Comparison of ENCODE assay signal across 8 cellular contexts in the genomic region with DNA sequence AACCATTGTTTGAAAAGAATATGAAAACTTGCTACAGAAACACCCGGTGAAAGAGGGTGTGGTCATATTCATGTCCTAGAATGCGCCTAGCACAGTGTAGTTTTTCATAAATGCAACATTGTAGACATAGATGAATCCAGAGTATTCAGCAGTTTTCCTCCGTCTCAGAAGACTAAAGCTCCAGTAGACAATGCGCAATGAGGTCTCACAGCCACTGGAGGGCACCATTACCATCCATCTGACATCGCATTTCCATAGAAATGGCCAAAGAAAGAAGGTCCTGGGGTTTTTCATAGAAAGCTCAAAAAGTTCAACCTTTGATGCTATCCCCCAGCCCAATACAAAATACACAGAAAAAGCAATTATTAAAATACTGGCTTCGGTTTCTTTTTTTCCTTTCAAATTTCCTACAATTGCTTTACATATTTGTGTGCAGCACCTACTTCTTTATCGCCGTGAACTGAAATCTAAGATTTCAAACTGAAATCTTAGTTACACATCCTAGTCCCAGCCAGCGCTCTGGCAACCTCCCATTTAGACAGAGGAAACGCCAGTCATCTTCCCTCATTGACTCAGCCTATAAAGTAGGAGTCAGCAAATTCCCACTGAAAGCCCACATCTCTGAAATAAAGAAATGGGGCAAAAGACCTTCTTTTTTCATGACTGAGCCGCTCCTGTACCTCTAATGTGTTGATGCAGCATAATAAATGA. TPM values are rescaled to one million over a fixed set of nuclear protein-coding genes. Genes with fewer than 3 reads are reported as not detected.
DNase-seq lines count a peak whose midpoint lies in the region; ATAC-seq, FAIRE-seq and TF ChIP-seq lines count a peak whose summit lies in the region.

No MANE protein-coding gene starts in this region.

- no peak overlapping the region for H4K8ac ChIP-seq in H1 (ENCODE audit: extremely low read depth, insufficient read depth, low read length)

- peaks cover 9% of the 10 kb centered on the region; the same call in 1 of the 2 replicates for H3K23me2 ChIP-seq in H1 (ENCODE audit: low read depth, low read length)

- H3K4ac ChIP-seq in H1 (replicated peaks; ENCODE audit: insufficient read length, low read depth, low read length), result no peak overlapping the region

- H3K4me3 ChIP-seq in BE2C (ENCODE audit: low read depth, low read length), result no peak overlapping the region
- H3K4me3 ChIP-seq in H1 (ENCODE audit: extremely low read depth in 1 of 4, insufficient read depth in 2 of 4, low read depth in 3 of 4, low read length in 4 of 4), result no peak overlapping the region
- H3K4me3 ChIP-seq in testis, result no peak overlapping the region

- no peak overlapping the region for H2BK12ac ChIP-seq in H1 (ENCODE audit: low read depth, low read length)

- peaks cover 3% of the 10 kb centered on the region; the same call in 1 of the 2 replicates for H3K4me1 ChIP-seq in BE2C
- peaks cover 0 to 18% (median 6%) of the 10 kb centered on the region in 4 experiments; a peak in 5 of 7 replicates for H3K4me1 ChIP-seq in H1 (replicated peaks in 1 of 4; ENCODE audit: control insufficient read depth in 3 of 4, insufficient read depth in 4 of 4, low read length in 3 of 4)
- H3K4me1 ChIP-seq in testis, result peaks cover 10% of the 10 kb centered on the region

- FAIRE-seq in H1 (lab: Jason Lieb, UNC), result no peak

- TF ChIP-seq EP300 in H1 (IDR thresholded peaks at IDR 0.05; ENCODE audit: borderline replicate concordance in 1 of 2, low read depth in 2 of 2, low read length in 2 of 2), result no peak

- peak; percentile 59 for DNase-seq in BE2C
- DNase-seq in GM20000 (ENCODE audit: low spot score), result peak; percentile 76
- peak; percentile 30 for DNase-seq in NCI-H345 treated with DMSO at 0.1 percent for 48 hours (lab: John Stamatoyannopoulos, UW; ENCODE audit: unreplicated experiment)
- peak; percentile 57 to 72 for DNase-seq in activated CD4-positive, alpha-beta T cell treated with anti-CD3 and anti-CD28 coated beads, Interleukin-2, amount 50 U/mL, for 48 hours
- DNase-seq in H1 (ENCODE audit: low read depth in 1 of 2, low spot score in 2 of 2), result no peak
- DNase-seq in midbrain (lab: John Stamatoyannopoulos, UW), result peak; percentile 81
- peak; percentile 80 for DNase-seq in testis

- no peak overlapping the region for H3K18ac ChIP-seq in H1 (ENCODE audit: extremely low read depth, low read length)

- H4K5ac ChIP-seq in H1 (ENCODE audit: insufficient read length, low read depth, low read length), result no peak overlapping the region

- peak; percentile 95 for TF ChIP-seq CTCF in BE2C (IDR thresholded peaks at IDR 0.05; ENCODE audit: low read depth, low read length)
- peak; percentile 81 for TF ChIP-seq CTCF in GM20000 (IDR thresholded peaks at IDR 0.05; ENCODE audit: extremely low read depth, missing control alignments)
- peak; percentile 57 to 86 (median 84) for TF ChIP-seq CTCF in H1 (IDR thresholded peaks at IDR 0.05; ENCODE audit: control extremely low read depth in 1 of 3, insufficient read depth in 1 of 3, low read depth in 1 of 3, low read length in 3 of 3)
- peak; percentile 68 to 89 (median 81) for TF ChIP-seq CTCF in testis (IDR thresholded peaks at IDR 0.05)

- H3K9ac ChIP-seq in H1 (replicated peaks in 1 of 4; ENCODE audit: extremely low read depth in 1 of 4, low read depth in 3 of 4, low read length in 3 of 4), result no peak overlapping the region

- no peaks in the 10 kb centered on the region for H3K9me3 ChIP-seq in BE2C
- no peaks in the 10 kb centered on the region for H3K9me3 ChIP-seq in H1 (ENCODE audit: insufficient read depth in 2 of 2, low read depth in 1 of 2, low read length in 1 of 2)
- H3K9me3 ChIP-seq in testis, result no peaks in the 10 kb centered on the region

- TF ChIP-seq POLR2A in H1 (IDR thresholded peaks at IDR 0.05; ENCODE audit: control extremely low read depth in 1 of 2, low read depth in 2 of 2, low read length in 2 of 2) (no peak), testis (IDR thresholded peaks at IDR 0.05) (no peak)

- H3K36me3 ChIP-seq in BE2C (no peaks in the 10 kb centered on the region; the same call in 1 of the 2 replicates), H1 (ENCODE audit: control insufficient read depth in 2 of 4, insufficient read depth in 4 of 4, low read length in 3 of 4) (peaks cover 0 to 5% (median 0%) of the 10 kb centered on the region in 4 experiments; a peak in 2 of 8 replicates), testis (ENCODE audit: low read depth, missing control alignments) (no peaks in the 10 kb centered on the region)

- H2AFZ ChIP-seq in H1 (ENCODE audit: low read length), result no peak overlapping the region

- no peak overlapping the region for H4K91ac ChIP-seq in H1 (replicated peaks; ENCODE audit: insufficient read length, low read length)

- no peak overlapping the region for H2AK5ac ChIP-seq in H1 (ENCODE audit: low read depth, low read length)

- H2BK5ac ChIP-seq in H1 (ENCODE audit: low read depth, low read length), result no peak overlapping the region

- no peaks in the 10 kb centered on the region for H3K79me2 ChIP-seq in H1 (ENCODE audit: control insufficient read depth in 1 of 2, insufficient read depth in 2 of 2, low read length in 2 of 2)

- 48% methylated on average over 11 of the region's 11 CpGs; no CpG with 5 or more reads in 1 of the 2 experiments for WGBS in H1 (ENCODE audit: extremely low coverage in 1 of 2, insufficient coverage in 1 of 2, insufficient read length in 1 of 2, insufficient replicate concordance in 2 of 2, low coverage in 1 of 2, low lambda C conversion rate in 2 of 2, missing lambda C conversion rate in 1 of 2), 2 experiments
- WGBS in testis, 2 donors, result 41 to 44% methylated on average over 11 of the region's 11 CpGs

- intact Hi-C loops in testis (cut with DNase I; ENCODE audit: low total_unique reads), result loop anchor here (5.0 kb wide), 1 partner anchor 318 kb away; no protein-coding TSS in a partner anchor

- no peaks in the 10 kb centered on the region for H4K20me1 ChIP-seq in H1 (replicated peaks in 1 of 2; ENCODE audit: control insufficient read depth in 1 of 2, insufficient read depth in 2 of 2, low read length in 2 of 2)

- no peak overlapping the region for H3K4me2 ChIP-seq in H1 (ENCODE audit: insufficient read depth in 1 of 2, low read depth in 2 of 2, low read length in 2 of 2)

- H3K79me1 ChIP-seq in H1 (ENCODE audit: low read depth, low read length), result no peaks in the 10 kb centered on the region

- peak; percentile 92 to 94 for TF ChIP-seq RAD21 in H1 (IDR thresholded peaks at IDR 0.05 in 1 of 2, conservative IDR thresholded peaks at IDR 0.05 in 1 of 2; ENCODE audit: low read depth in 2 of 2, low read length in 2 of 2)

- H3K27ac ChIP-seq in H1 (ENCODE audit: low read depth, low read length), result no peak overlapping the region
- no peak overlapping the region for H3K27ac ChIP-seq in testis

- no peak overlapping the region for H2BK120ac ChIP-seq in H1 (replicated peaks; ENCODE audit: low read depth, low read length)

- no peak overlapping the region for H2BK20ac ChIP-seq in H1 (ENCODE audit: low read length)

- POLR2A ChIA-PET in H1 (lab: Charles Lee; ENCODE audit: partially characterized antibody), result interaction anchor here (0.7 kb wide), 1 partner anchor 29 kb away, joined by 3 read pairs; no protein-coding TSS in a partner anchor

- no peaks in the 10 kb centered on the region for H3K27me3 ChIP-seq in BE2C
- peaks cover 0 to 4% (median 0%) of the 10 kb centered on the region in 4 experiments; a peak in 1 of 7 replicates for H3K27me3 ChIP-seq in H1 (replicated peaks in 1 of 4; ENCODE audit: control insufficient read depth in 3 of 4, extremely low read depth in 1 of 4, insufficient read depth in 3 of 4, low read length in 3 of 4)
- no peaks in the 10 kb centered on the region for H3K27me3 ChIP-seq in testis

- H3K56ac ChIP-seq in H1 (replicated peaks; ENCODE audit: insufficient read length, low read depth, low read length), result no peak overlapping the region

- CTCF ChIA-PET in H1 (lab: Charles Lee; ENCODE audit: partially characterized antibody), result interaction anchor here (0.6 to 5.6 kb wide), 32 partner anchors 10 to 485 kb away, joined by 3 to 46 read pairs (median 4); a partner anchor contains a TSS

- H2BK15ac ChIP-seq in H1 (ENCODE audit: low read length), result no peak overlapping the region

- H3K23ac ChIP-seq in H1 (ENCODE audit: insufficient read length), result no peak overlapping the region

- H3K14ac ChIP-seq in H1 (ENCODE audit: insufficient read length), result no peak overlapping the region

- no peak for ATAC-seq in GM18907 (IDR thresholded peaks at IDR 0.05; ENCODE audit: unreplicated experiment)

TF ChIP-seq in H1, 55 proteins besides CTCF, POLR2A, EP300 and RAD21:
- TF ChIP-seq GABPA (IDR thresholded peaks at IDR 0.05; ENCODE audit: borderline replicate concordance, insufficient read depth, low read length) (no peak), YY1 (IDR thresholded peaks at IDR 0.05; ENCODE audit: low read depth, low read length) (no peak), CREB1 (IDR thresholded peaks at IDR 0.05) (0 out of 2 replicates have a peak, but pooled peaks have one; percentile 23)

RNA-seq across cellular contexts. Expression of a gene that starts 3.9 kb away (rescaled TPM):
- polyA plus RNA-seq in BE2C (2012; ENCODE audit: insufficient read depth, insufficient read length, low read depth), result 4.9 TPM
- 5.5 and 6.0 TPM in 2 replicates for total RNA-seq in H1 (2021; fragmentation: NEBNext Ultra II Directional; extraction: Animal tissue kit (Norgen Biotek cat#: 25700))
- polyA plus RNA-seq in H1 (2011; rRNA removed) (2.8 and 5.3 TPM in 2 replicates), testis (ENCODE audit: insufficient read depth, low read depth, low replicate concordance) (15.0 TPM)
- 5.6 TPM for polyA plus RNA-seq in H1 (2011; cell fraction: cytosol; rRNA removed)
- polyA plus RNA-seq in H1 (2011; cell fraction: nucleus; rRNA removed), result 1.8 TPM
- 2.7 to 5.7 TPM (median 3.0 TPM) in 4 replicates for polyA plus RNA-seq in H1 (2012, experiment 1 of 2)
- polyA plus RNA-seq in H1 (2012, experiment 2 of 2), result 2.1 TPM
- polyA plus RNA-seq in H1 (2013, experiment 1 of 2), result 8.4 TPM
- polyA plus RNA-seq in H1 (2013, experiment 2 of 2), result 11.1 TPM
- polyA minus RNA-seq in H1 (2011; rRNA and poly(A)+ RNA removed), result 2.6 and 7.8 TPM in 2 replicates
- polyA minus RNA-seq in H1 (2011; cell fraction: cytosol; rRNA and poly(A)+ RNA removed), result 4.0 TPM
- polyA minus RNA-seq in H1 (2011; cell fraction: nucleus; rRNA and poly(A)+ RNA removed), result 8.1 TPM
- 10 to 100 TPM; 11.4 to 14.9 TPM for total RNA-seq in testis

Comparison
In these comparisons a context has a peak if more than half of its experiments do, and no peak if none do; other contexts are left out.
1. DNase-seq: peak in BE2C (single experiment), GM20000 (single experiment), NCI-H345 treated with DMSO at 0.1 percent for 48 hours (single experiment), activated CD4-positive, alpha-beta T cell treated with anti-CD3 and anti-CD28 coated beads, Interleukin-2, amount 50 U/mL, for 48 hours (2 of 2), midbrain (single experiment) and testis (single experiment); none in H1 (0 of 2).
2. Peak in every context shown above with its lines, with median percentiles within 50 percentile points of each other: CTCF ChIP-seq.